ENCODE assay signal across 21 cellular contexts in the genomic region with DNA sequence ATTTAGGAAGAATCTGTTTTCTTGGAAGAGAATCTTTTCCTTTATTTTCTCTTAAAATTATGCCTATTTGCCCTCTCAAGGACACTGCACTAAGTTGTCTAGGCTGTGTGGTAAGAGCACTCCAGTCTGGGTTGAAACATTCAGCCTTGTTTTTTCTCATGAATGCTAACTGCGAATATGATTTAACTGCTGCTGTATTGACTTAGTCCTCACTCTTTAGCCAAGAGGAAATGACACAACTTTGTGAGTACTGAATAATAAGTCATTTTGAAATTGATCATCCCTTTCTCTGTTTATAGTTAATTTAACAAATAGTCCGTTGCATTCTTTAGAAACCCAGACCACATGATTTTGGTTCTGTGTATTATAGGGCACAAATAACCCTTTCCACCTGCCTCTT. TPM values are rescaled to one million over a fixed set of nuclear protein-coding genes. Genes with fewer than 3 reads are reported as not detected.
A peak's percentile ranks its signal among the peaks of the same experiment; 100 is the strongest.
DNase-seq lines count a peak whose midpoint lies in the region; ATAC-seq and TF ChIP-seq lines count a peak whose summit lies in the region.
"Had no signal": no experiment of that assay in that cellular context is flagged by ENCODE, and none has a peak within 500 bp of the region (broad histone marks: within the 10 kb centered on the region; RNA-seq: fewer than 3 reads in every experiment).

No MANE protein-coding gene starts in this region.

- H3K27ac ChIP-seq in IMR-90 (ENCODE audit: insufficient read depth, low read length) = no peak overlapping the region
- no peak overlapping the region for H3K27ac ChIP-seq in left lung
- no peak overlapping the region for H3K27ac ChIP-seq in aorta (ENCODE audit: low read depth in 1 of 2, low read length in 2 of 2)
- H3K27ac ChIP-seq: gastroesophageal sphincter, neural progenitor cell had no signal

- CTCF ChIA-PET in IMR-90 (lab: Yijun Ruan, JAX) = no interaction called here

- H3K4me3 ChIP-seq in IMR-90 (ENCODE audit: insufficient read depth, low read depth, low read length) (no peak overlapping the region), left lung (no peak overlapping the region), aorta (ENCODE audit: low read length in 2 of 2) (no peak overlapping the region), BE2C (ENCODE audit: low read depth, low read length) (no peak overlapping the region)
- H3K4me3 ChIP-seq: gastroesophageal sphincter, neural progenitor cell had no signal

- H2AFZ ChIP-seq in IMR-90 (replicated peaks; ENCODE audit: low read length, poor library complexity) = no peak overlapping the region
- H2AFZ ChIP-seq: neural progenitor cell had no signal

- H3K56ac ChIP-seq in IMR-90 (ENCODE audit: extremely low read depth, insufficient read depth, low read length) = no peak overlapping the region

- peak overlapping the region; percentile 70 for H2BK120ac ChIP-seq in IMR-90 (ENCODE audit: low read depth, low read length)

- H3K4me2 ChIP-seq in IMR-90 (ENCODE audit: low read depth, low read length) = no peak overlapping the region
- H3K4me2 ChIP-seq: neural progenitor cell had no signal

- no peaks in the 10 kb centered on the region for H3K27me3 ChIP-seq in IMR-90 (ENCODE audit: control insufficient read depth, insufficient read depth, low read length)
- peaks cover 0 to 28% of the 10 kb centered on the region in 2 donors for H3K27me3 ChIP-seq in left lung
- H3K27me3 ChIP-seq in aorta (ENCODE audit: control insufficient read depth in 1 of 2, insufficient read depth in 2 of 2, low read length in 1 of 2) = no peaks in the 10 kb centered on the region
- no peaks in the 10 kb centered on the region for H3K27me3 ChIP-seq in BE2C
- H3K27me3 ChIP-seq: gastroesophageal sphincter had no signal

- peak overlapping the region; percentile 66; the same call in 1 of the 2 replicates for H3K4ac ChIP-seq in IMR-90 (ENCODE audit: low read depth, low read length)

- H3K4me1 ChIP-seq in IMR-90 (ENCODE audit: control insufficient read depth, insufficient read depth, low read length) (peaks cover 10% of the 10 kb centered on the region), left lung (no peaks in the 10 kb centered on the region), aorta (ENCODE audit: control insufficient read depth in 1 of 2, insufficient read depth in 2 of 2, low read length in 2 of 2) (no peaks in the 10 kb centered on the region), BE2C (no peaks in the 10 kb centered on the region)
- H3K4me1 ChIP-seq: gastroesophageal sphincter, neural progenitor cell had no signal

- no CpG with 5 or more reads among the region's 2 CpGs for WGBS in IMR-90 (ENCODE audit: extremely low coverage in 2 of 2, insufficient read length in 1 of 2), 2 experiments
- 35 to 47% methylated on average over 2 of the region's 2 CpGs for WGBS in aorta, 2 donors

- peak; percentile 31 for DNase-seq in AG20443 (ENCODE audit: low spot score)
- peak; percentile 80 for DNase-seq in IMR-90
- DNase-seq in dermis blood vessel endothelial cell = peak; percentile 68
- no peak for DNase-seq in left lung
- DNase-seq in aorta = no peak
- no peak for DNase-seq in NOMO-1 treated with DMSO at 0.1 percent for 48 hours (lab: John Stamatoyannopoulos, UW; ENCODE audit: unreplicated experiment)
- no peak for DNase-seq in NCI-H2107 treated with DMSO at 0.1 percent for 48 hours (lab: John Stamatoyannopoulos, UW; ENCODE audit: unreplicated experiment)
- DNase-seq in BE2C = no peak
- DNase-seq: CD8-positive, alpha-beta T cell; central memory CD4-positive, alpha-beta T cell; DMS79 treated with DMSO at 0.1 percent for 48 hours; effector CD8-positive, alpha-beta T cell; Right ventricle myocardium superior; stimulated activated CD4-positive, alpha-beta T cell treated with anti-CD3 and anti-CD28 coated beads, Interleukin-15, amount 100 ng/mL, for 24 hours; stimulated activated naive CD8-positive, alpha-beta T cell treated with anti-CD3 and anti-CD28 coated beads, Interleukin-15, Interleukin-2, amounts not matched to agents 100 U/mL and 50 U/mL, for 24 hours; T-helper 2 cell; trophoblast cell had no signal

- peak overlapping the region in 1 of 2 experiments; percentile 58; a peak in 1 of 4 replicates for H4K8ac ChIP-seq in IMR-90 (ENCODE audit: low read depth in 2 of 2, low read length in 2 of 2)

- in situ Hi-C loops in IMR-90 (cut with MboI; ENCODE audit: low sequenced_read_pairs) = loop anchor here (5.0 to 10.0 kb wide), 2 partner anchors 100 to 543 kb away; no protein-coding TSS in a partner anchor

- no peak overlapping the region for H2AK5ac ChIP-seq in IMR-90 (ENCODE audit: low read depth, low read length)

- H4K20me1 ChIP-seq in IMR-90 (ENCODE audit: insufficient read depth, low read length) = peaks cover 5% of the 10 kb centered on the region

- no peaks in the 10 kb centered on the region for H3K36me3 ChIP-seq in IMR-90 (ENCODE audit: control insufficient read depth, insufficient read depth, low read length)
- no peaks in the 10 kb centered on the region for H3K36me3 ChIP-seq in left lung
- no peaks in the 10 kb centered on the region for H3K36me3 ChIP-seq in aorta (ENCODE audit: control insufficient read depth in 1 of 2, insufficient read depth in 2 of 2, low read length in 1 of 2)
- no peaks in the 10 kb centered on the region for H3K36me3 ChIP-seq in BE2C
- H3K36me3 ChIP-seq: gastroesophageal sphincter, neural progenitor cell had no signal

- intact Hi-C loops in IMR-90 (cut with micrococcal nuclease) = loop anchor here (10.0 kb wide), 1 partner anchor 383 kb away; no protein-coding TSS in a partner anchor
- intact Hi-C loops in left lung (cut with DNase I) = no loop called here
- intact Hi-C loops in aorta (cut with DNase I) = no loop called here

- ATAC-seq in IMR-90 (ENCODE audit: low read depth) (peak; percentile 8; the same call in 1 of the 2 replicates), left lung (peak; percentile 30), aorta (ENCODE audit: low FRiP score) (no peak)
- ATAC-seq: activated CD4-positive, CD25-positive, alpha-beta regulatory T cell treated with anti-CD3 and anti-CD28 coated beads, Interleukin-2, amount 50 U/mL, for 24 hours; CD8-positive, alpha-beta T cell; gastroesophageal sphincter; stimulated activated naive CD8-positive, alpha-beta T cell treated with anti-CD3 and anti-CD28 coated beads, Interleukin-15, Interleukin-2, amounts not matched to agents 100 U/mL and 50 U/mL, for 24 hours had no signal

- peak overlapping the region; percentile 78; the same call in 1 of the 3 replicates for H2BK15ac ChIP-seq in IMR-90 (ENCODE audit: low read depth, low read length)

- no peak overlapping the region for H2AK9ac ChIP-seq in IMR-90 (replicated peaks; ENCODE audit: low read depth, low read length, poor library complexity)

- H4K5ac ChIP-seq in IMR-90 (ENCODE audit: low read depth, low read length) = no peak overlapping the region

- dilution Hi-C loops in IMR-90 (cut with HindIII; ENCODE audit: low sequenced_read_pairs, unreplicated experiment) = no loop called here

- peak overlapping the region; percentile 57; the same call in 1 of the 2 replicates for H3K23ac ChIP-seq in IMR-90 (ENCODE audit: low read depth, low read length)

- peaks cover 7% of the 10 kb centered on the region for H3K9me1 ChIP-seq in IMR-90 (ENCODE audit: insufficient read depth, low read length)

- H3K9me3 ChIP-seq in IMR-90 (ENCODE audit: control insufficient read depth, insufficient read depth, low read length) (no peaks in the 10 kb centered on the region), left lung (no peaks in the 10 kb centered on the region), aorta (ENCODE audit: control insufficient read depth, low read length) (no peaks in the 10 kb centered on the region), BE2C (no peaks in the 10 kb centered on the region)
- H3K9me3 ChIP-seq: gastroesophageal sphincter had no signal

- BruUV-seq in IMR-90 (replicated peaks; lab: Mats Ljungman, UMichigan) = no TSS peak

- TF ChIP-seq POLR2A in IMR-90 (IDR thresholded peaks at IDR 0.05; ENCODE audit: low read depth, low read length) = no peak

- peak overlapping the region; percentile 61 for H2BK5ac ChIP-seq in IMR-90 (ENCODE audit: low read depth, low read length, poor library complexity, severe bottlenecking)

- peak overlapping the region; percentile 76 for H2BK20ac ChIP-seq in IMR-90 (ENCODE audit: low read depth, low read length)

- TF ChIP-seq CTCF in IMR-90 (conservative IDR thresholded peaks at IDR 0.05; ENCODE audit: low read depth, low read length) = no peak
- TF ChIP-seq CTCF in left lung (IDR thresholded peaks at IDR 0.05) = no peak
- no peak for TF ChIP-seq CTCF in BE2C (IDR thresholded peaks at IDR 0.05; ENCODE audit: low read depth, low read length)

- peak overlapping the region; percentile 26; the same call in 1 of the 2 replicates for H3K14ac ChIP-seq in IMR-90 (replicated peaks; ENCODE audit: low read depth, low read length)

- TF ChIP-seq RAD21 in IMR-90 (IDR thresholded peaks at IDR 0.05; ENCODE audit: low read length) = no peak; the same call in 1 of the 2 replicates

- peak overlapping the region; percentile 53; the same call in 1 of the 2 replicates for H3K18ac ChIP-seq in IMR-90 (ENCODE audit: low read depth, low read length)

- H3K9ac ChIP-seq in IMR-90 (ENCODE audit: low read depth, low read length) = no peak overlapping the region
- H3K9ac ChIP-seq: neural progenitor cell had no signal

- POLR2A ChIA-PET in IMR-90 (lab: Charles Lee; ENCODE audit: unreplicated experiment) = no interaction called here

- peak overlapping the region; percentile 73 for H4K91ac ChIP-seq in IMR-90 (ENCODE audit: insufficient read depth, low read depth, low read length)

- peaks cover 34 to 45% of the 10 kb centered on the region in 2 experiments for H3K79me1 ChIP-seq in IMR-90 (ENCODE audit: low read depth in 1 of 2, low read length in 2 of 2)

TF ChIP-seq in IMR-90, 13 proteins besides CTCF, POLR2A, EP300 and RAD21:
- TF ChIP-seq CEBPB (IDR thresholded peaks at IDR 0.05; ENCODE audit: low read depth, low read length) (peak; percentile 41; the same call in 1 of the 2 replicates), RFX5 (IDR thresholded peaks at IDR 0.05; ENCODE audit: low read depth, low read length) (no peak), CHD1 (IDR thresholded peaks at IDR 0.05; ENCODE audit: low read depth, low read length) (no peak), RCOR1 (IDR thresholded peaks at IDR 0.05; ENCODE audit: insufficient replicate concordance, low read length) (no peak)

RNA-seq across cellular contexts. Expression of a gene that starts 4.5 kb away (rescaled TPM):
- total RNA-seq in IMR-90 (2012; rRNA removed) (331 and 449 TPM in 2 replicates), dermis blood vessel endothelial cell (53.1 and 66.5 TPM in 2 replicates), left lung (10 to 100 TPM; 28.3 to 44.8 TPM), aorta (10 to 100 TPM; 24.9 to 67.0 TPM)
- polyA plus RNA-seq in IMR-90 (2012; rRNA removed) (111 and 136 TPM in 2 replicates), aorta (10 to 100 TPM; 16.8 to 17.4 TPM)
- polyA plus RNA-seq in IMR-90 (2012; cell fraction: cytosol; rRNA removed) = 23.5 and 27.4 TPM in 2 replicates
- 14.3 and 120 TPM in 2 replicates for polyA plus RNA-seq in IMR-90 (2012; cell fraction: nucleus; rRNA removed; ENCODE audit: low replicate concordance)
- 49.1 TPM for polyA plus RNA-seq in BE2C (2012; ENCODE audit: insufficient read depth, insufficient read length, low read depth)
- total RNA-seq: activated CD8-positive, alpha-beta memory T cell treated with anti-CD3 and anti-CD28 coated beads for 36 hours; CD8-positive, alpha-beta T cell had no signal

Comparison
In these comparisons a context has a peak if more than half of its experiments do, and no peak if none do; other contexts are left out.
1. DNase-seq: peak in AG20443 (single experiment), IMR-90 (single experiment) and dermis blood vessel endothelial cell (single experiment); none in left lung (0 of 2), aorta (0 of 2), NOMO-1 treated with DMSO at 0.1 percent for 48 hours (single experiment), NCI-H2107 treated with DMSO at 0.1 percent for 48 hours (single experiment) and BE2C (single experiment).